Comparison of ENCODE assay signal across 2 cellular contexts in genomic region chr1:146012703-146013565, GRCh38.
TF ChIP-seq lines count a peak whose summit lies in the region.

No MANE protein-coding gene starts in this region.

TF ChIP-seq in GM23338, 12 proteins besides CTCF, POLR2A, EP300 and RAD21:
- TF ChIP-seq EZH2 (IDR thresholded peaks at IDR 0.05; ENCODE audit: low read depth, unreplicated experiment) (no peak), JUNB (IDR thresholded peaks at IDR 0.05; ENCODE audit: unreplicated experiment) (no peak), ZNF331 (CRISPR knock-in tag; IDR thresholded peaks at IDR 0.05; ENCODE audit: low read depth) (no peak), REST (IDR thresholded peaks at IDR 0.05; ENCODE audit: unreplicated experiment) (no peak), EZH2phosphoT487 (IDR thresholded peaks at IDR 0.05; ENCODE audit: unreplicated experiment) (no peak), CREB1 (CRISPR knock-in tag; IDR thresholded peaks at IDR 0.05; ENCODE audit: low read depth) (no peak), POLR2AphosphoS5 (IDR thresholded peaks at IDR 0.05; ENCODE audit: low read depth) (no peak), ETS1 (IDR thresholded peaks at IDR 0.05) (no peak), ZNF114 (CRISPR knock-in tag; IDR thresholded peaks at IDR 0.05) (no peak), NANOG (IDR thresholded peaks at IDR 0.05; ENCODE audit: borderline replicate concordance) (no peak), ZNF462 (CRISPR knock-in tag; IDR thresholded peaks at IDR 0.05) (no peak), STAT1 (IDR thresholded peaks at IDR 0.05; ENCODE audit: unreplicated experiment) (no peak)

TF ChIP-seq in endothelial cell of umbilical vein, 7 proteins besides CTCF, POLR2A, EP300 and RAD21:
- TF ChIP-seq GATA2 (IDR thresholded peaks at IDR 0.05; ENCODE audit: insufficient read depth, insufficient read length, low read depth, low read length) (peak; percentile 40), EZH2 (IDR thresholded peaks at IDR 0.05; ENCODE audit: borderline replicate concordance, low read depth, low read length, severe bottlenecking) (no peak)
TF ChIP-seq in endothelial cell of umbilical vein: peak in this region for 1.
